ENCODE assay signal across 11 cellular contexts in the genomic region with DNA sequence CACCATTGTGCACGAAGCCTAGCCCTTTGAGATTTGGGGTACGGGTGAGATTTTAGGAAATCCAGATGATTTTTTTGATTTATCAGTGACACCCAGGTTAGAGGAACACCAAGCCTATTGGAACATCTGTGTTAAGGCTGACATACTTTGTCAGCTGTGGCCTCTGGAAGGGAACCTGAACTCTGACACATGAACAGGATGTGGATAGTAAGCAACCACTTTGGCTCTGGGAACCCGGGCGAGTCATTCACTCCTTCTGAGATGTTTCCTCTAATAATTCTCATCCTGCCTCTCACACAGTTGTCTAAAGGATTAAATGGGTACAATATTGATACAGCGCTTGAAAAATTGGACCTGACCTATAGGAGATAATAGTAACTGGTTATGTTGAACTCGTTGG.
DNase-seq lines count a peak whose midpoint lies in the region; ATAC-seq and TF ChIP-seq lines count a peak whose summit lies in the region.
"Had no signal": no experiment of that assay in that cellular context is flagged by ENCODE, and none has a peak within 500 bp of the region (broad histone marks: within the 10 kb centered on the region; RNA-seq: fewer than 3 reads in every experiment).

No MANE protein-coding gene starts in this region.

- H3K36me3 Mint-ChIP-seq in chondrocyte (ENCODE audit: low read depth), result peaks cover 1% of the 10 kb centered on the region

- CTCF ChIA-PET in PC-3 (lab: Charles Lee), result interaction anchor here (0.7 kb wide), 1 partner anchor 37 kb away, joined by 3 read pairs; no protein-coding TSS in a partner anchor

- TF ChIP-seq CTCF in PC-3 (conservative IDR thresholded peaks at IDR 0.05; ENCODE audit: low read depth, low read length) (no peak), chondrocyte (IDR thresholded peaks at IDR 0.05) (no peak)

- no peaks in the 10 kb centered on the region for H3K9me3 ChIP-seq in PC-3 (ENCODE audit: low read length)
- H3K9me3 ChIP-seq: BE2C, breast epithelium had no signal

- POLR2A ChIA-PET in PC-3 (lab: Charles Lee; ENCODE audit: unreplicated experiment), result interaction anchor here (0.6 kb wide), 1 partner anchor 293 kb away, joined by 4 read pairs; no protein-coding TSS in a partner anchor

- H3K27me3 ChIP-seq in PC-3 (ENCODE audit: low read length), result no peaks in the 10 kb centered on the region
- H3K27me3 ChIP-seq: BE2C, breast epithelium had no signal

- peaks cover 41% of the 10 kb centered on the region for H3K4me1 Mint-ChIP-seq in chondrocyte (ENCODE audit: low read depth)

- H3K4me3 ChIP-seq in PC-3 (ENCODE audit: low read length), result no peak overlapping the region
- H3K4me3 ChIP-seq: breast epithelium, GM12878 had no signal

- peak overlapping the region; percentile 29 for H3K4me2 ChIP-seq in PC-3 (ENCODE audit: low read length)

- intact Hi-C loops in PC-3 (cut with micrococcal nuclease), result loop anchor here (2.0 kb wide), 1 partner anchor 27 kb away; no protein-coding TSS in a partner anchor
- intact Hi-C loops in left colon (cut with DNase I, micrococcal nuclease), result no loop called here

- no peaks in the 10 kb centered on the region for H4K20me1 ChIP-seq in PC-3 (ENCODE audit: low read length)

- ATAC-seq in PC-3 (peak; percentile 69), left colon (no peak)

- H3K9me3 Mint-ChIP-seq in chondrocyte (ENCODE audit: low read depth), result no peaks in the 10 kb centered on the region

- no peak overlapping the region for H3K4me3 Mint-ChIP-seq in chondrocyte (ENCODE audit: unreplicated experiment)

- peak; percentile 52 to 63 for DNase-seq in activated T-cell treated with anti-CD3 and anti-CD28 coated beads, Interleukin-2, amount 50 U/mL, for 48 hours
- DNase-seq in activated T-cell treated with anti-CD3 and anti-CD28 coated beads, Interleukin-2, amount 50 U/mL, for 1 hour, result no peak
- DNase-seq in PC-3 (peak; percentile 67), chondrocyte (ENCODE audit: low spot score) (no peak), left colon (no peak), NCI-H2196 treated with DMSO at 0.1 percent for 48 hours (lab: John Stamatoyannopoulos, UW; ENCODE audit: unreplicated experiment) (no peak)
- peak; percentile 21 for DNase-seq in stimulated activated CD4-positive, alpha-beta T cell treated with anti-CD3 and anti-CD28 coated beads, Interleukin-4, amount 100 ng/mL, for 24 hours
- DNase-seq in activated CD8-positive, alpha-beta memory T cell treated with anti-CD3 and anti-CD28 coated beads, Interleukin-2, amount 50 U/mL, for 48 hours, result no peak
- DNase-seq: BE2C had no signal

- H2AFZ ChIP-seq in PC-3 (ENCODE audit: low read length), result no peak overlapping the region

- BruUV-seq in PC-3 (replicated peaks; lab: Mats Ljungman, UMichigan), result no TSS peak

- H3K36me3 ChIP-seq in PC-3 (ENCODE audit: low read depth, low read length), result no peaks in the 10 kb centered on the region
- H3K36me3 ChIP-seq: BE2C, breast epithelium had no signal

- H3F3A ChIP-seq in PC-3 (ENCODE audit: low read length, unreplicated experiment), result no peaks in the 10 kb centered on the region

- H3K4me1 ChIP-seq in PC-3 (ENCODE audit: insufficient read depth, low read length), result peaks cover 38% of the 10 kb centered on the region
- H3K4me1 ChIP-seq: BE2C, breast epithelium had no signal

- no peaks in the 10 kb centered on the region for H3K79me2 ChIP-seq in PC-3 (ENCODE audit: low read length)

- H3K9me2 ChIP-seq in PC-3 (replicated peaks; ENCODE audit: low read length), result no peaks in the 10 kb centered on the region

- H3K27ac ChIP-seq in PC-3 (ENCODE audit: low read length), result peak overlapping the region; percentile 61

- peak overlapping the region; percentile 60 for H3K27ac Mint-ChIP-seq in chondrocyte (ENCODE audit: unreplicated experiment)

- H3K9ac ChIP-seq in PC-3 (ENCODE audit: low read length), result no peak overlapping the region

- no peaks in the 10 kb centered on the region for H3K27me3 Mint-ChIP-seq in chondrocyte (ENCODE audit: low read depth)

Comparison
In these comparisons a context has a peak if more than half of its experiments do, and no peak if none do; other contexts are left out.
1. DNase-seq: peak in activated T-cell treated with anti-CD3 and anti-CD28 coated beads, Interleukin-2, amount 50 U/mL, for 48 hours (2 of 2), PC-3 (single experiment) and stimulated activated CD4-positive, alpha-beta T cell treated with anti-CD3 and anti-CD28 coated beads, Interleukin-4, amount 100 ng/mL, for 24 hours (single experiment); none in activated T-cell treated with anti-CD3 and anti-CD28 coated beads, Interleukin-2, amount 50 U/mL, for 1 hour (single experiment), chondrocyte (single experiment), activated CD8-positive, alpha-beta memory T cell treated with anti-CD3 and anti-CD28 coated beads, Interleukin-2, amount 50 U/mL, for 48 hours (single experiment), left colon (0 of 2) and NCI-H2196 treated with DMSO at 0.1 percent for 48 hours (single experiment).